In genomic region chr1:6200188-6200809, GRCh38 we compare ENCODE assay signal across 10 cellular contexts. TPM values are rescaled to one million over a fixed set of nuclear protein-coding genes. Genes with fewer than 3 reads are reported as not detected.
DNase-seq lines count a peak whose midpoint lies in the region; TF ChIP-seq lines count a peak whose summit lies in the region.
"Had no signal": no experiment of that assay in that cellular context is flagged by ENCODE, and none has a peak within 500 bp of the region (broad histone marks: within the 10 kb centered on the region; RNA-seq: fewer than 3 reads in every experiment).

No MANE protein-coding gene starts in this region.

- H3K9me3 ChIP-seq in DOHH2 (ENCODE audit: control insufficient read depth, insufficient read depth, low read length) (no peaks in the 10 kb centered on the region), OCI-LY7 (ENCODE audit: low read length) (no peaks in the 10 kb centered on the region), endocrine pancreas (ENCODE audit: control insufficient read depth, low read length) (no peaks in the 10 kb centered on the region), ovary (no peaks in the 10 kb centered on the region)

- TF ChIP-seq CTCF in DOHH2 (IDR thresholded peaks at IDR 0.05; ENCODE audit: low read depth, low read length, poor library complexity, severe bottlenecking): no peak
- no peak for TF ChIP-seq CTCF in OCI-LY7 (conservative IDR thresholded peaks at IDR 0.05; ENCODE audit: low read length)
- TF ChIP-seq CTCF in ovary (IDR thresholded peaks at IDR 0.05): no peak

- H3K4me2 ChIP-seq in DOHH2 (ENCODE audit: low read length) (peak overlapping the region; percentile 71), OCI-LY7 (ENCODE audit: low read length) (peak overlapping the region; percentile 72)

- H2AFZ ChIP-seq in OCI-LY7 (ENCODE audit: low read length): peak overlapping the region; percentile 95

- H3K36me3 ChIP-seq in DOHH2 (ENCODE audit: control insufficient read depth, low read length) (peaks cover 40% of the 10 kb centered on the region), OCI-LY7 (ENCODE audit: insufficient read depth, low read length) (peaks cover 39% of the 10 kb centered on the region), endocrine pancreas (ENCODE audit: control insufficient read depth, insufficient read depth, low read length) (no peaks in the 10 kb centered on the region), ovary (no peaks in the 10 kb centered on the region)

- H3K4me1 ChIP-seq in DOHH2 (ENCODE audit: control insufficient read depth, low read length) (peaks cover 34% of the 10 kb centered on the region), OCI-LY7 (ENCODE audit: insufficient read depth, low read length, poor library complexity, severe bottlenecking) (peaks cover 31% of the 10 kb centered on the region), endocrine pancreas (ENCODE audit: control insufficient read depth, insufficient read depth, low read length) (peaks cover 7% of the 10 kb centered on the region), ovary (ENCODE audit: insufficient read depth) (peaks cover 16% of the 10 kb centered on the region)

- peak overlapping the region; percentile 37 for H3K27ac ChIP-seq in DOHH2 (ENCODE audit: low read depth, low read length)
- H3K27ac ChIP-seq in OCI-LY7 (ENCODE audit: low read depth, low read length, poor library complexity, severe bottlenecking): peak overlapping the region; percentile 42
- peak overlapping the region in 1 of 2 donors; percentile 58 for H3K27ac ChIP-seq in ovary

- H3K9me2 ChIP-seq in DOHH2 (replicated peaks; ENCODE audit: control insufficient read depth, low read length) (no peaks in the 10 kb centered on the region), OCI-LY7 (ENCODE audit: insufficient read depth, low read length) (no peaks in the 10 kb centered on the region)

- in situ Hi-C loops in KBM-7 (cut with MboI; ENCODE audit: low pct_unique_long_range_greater_than_20kb, low sequenced_read_pairs): no loop called here

- POLR2A ChIA-PET in OCI-LY7 (lab: Charles Lee): interaction anchor here (1.1 to 1.3 kb wide), 2 partner anchors 35 to 38 kb away, joined by 5 to 7 read pairs; partner anchors contain the start of gene ICMT

- H4K20me1 ChIP-seq in DOHH2 (ENCODE audit: control insufficient read depth, insufficient read depth, low read depth, low read length) (peaks cover 14% of the 10 kb centered on the region; the same call in 1 of the 2 replicates), OCI-LY7 (ENCODE audit: insufficient read depth, low read length) (peaks cover 24% of the 10 kb centered on the region)

- BruUV-seq in OCI-LY7 (replicated peaks; lab: Mats Ljungman, UMichigan): no TSS peak

- TF ChIP-seq EP300 in ovary (IDR thresholded peaks at IDR 0.05): no peak

- no peak overlapping the region for H3K9ac ChIP-seq in endocrine pancreas (ENCODE audit: control insufficient read depth, insufficient read depth, low read length)

- H3F3A ChIP-seq in DOHH2 (ENCODE audit: control insufficient read depth, insufficient read depth): no peaks in the 10 kb centered on the region; the same call in 1 of the 2 replicates

- H3K27me3 ChIP-seq in DOHH2 (ENCODE audit: control insufficient read depth, low read length): no peaks in the 10 kb centered on the region
- H3K27me3 ChIP-seq in endocrine pancreas (ENCODE audit: control insufficient read depth, insufficient read depth, low read length): no peaks in the 10 kb centered on the region
- H3K27me3 ChIP-seq in ovary: no peaks in the 10 kb centered on the region

- TF ChIP-seq POLR2A in ovary (IDR thresholded peaks at IDR 0.05): no peak

- DNase-seq in OCI-LY7 (ENCODE audit: low spot score) (peak; percentile 21), ovary (no peak), glomerular visceral epithelial cell (ENCODE audit: extremely low spot score) (no peak), posterior vena cava (ENCODE audit: low spot score) (no peak), KBM-7 (no peak), NCI-H1436 treated with DMSO at 0.1 percent for 48 hours (lab: John Stamatoyannopoulos, UW) (no peak)

- peaks cover 51% of the 10 kb centered on the region for H3K79me2 ChIP-seq in DOHH2 (ENCODE audit: control insufficient read depth, low read length)
- peaks cover 50% of the 10 kb centered on the region for H3K79me2 ChIP-seq in OCI-LY7 (ENCODE audit: insufficient read depth, low read depth, low read length)

- CTCF ChIA-PET in OCI-LY7 (lab: Charles Lee; ENCODE audit: unreplicated experiment): interaction anchor here (0.6 kb wide), 1 partner anchor 23 kb away, joined by 3 read pairs; no protein-coding TSS in a partner anchor

- WGBS in ovary, 3 donors: 62 to 67% (median 62%) methylated on average over 10 of the region's 10 CpGs

- intact Hi-C loops in OCI-LY7 (cut with micrococcal nuclease; ENCODE audit: unreplicated experiment) (no loop called here), ovary (cut with DNase I) (loop anchor here in 1 of 4 donors (10.0 kb wide), 1 partner anchor 145 kb away; no protein-coding TSS in a partner anchor), posterior vena cava (cut with DNase I) (no loop called here)

- H3K4me3 ChIP-seq in DOHH2 (ENCODE audit: low read length): peak overlapping the region; percentile 82
- peak overlapping the region; percentile 93 for H3K4me3 ChIP-seq in OCI-LY7 (ENCODE audit: low read depth, low read length, poor library complexity, severe bottlenecking)
- H3K4me3 ChIP-seq in endocrine pancreas (ENCODE audit: control insufficient read depth, insufficient read depth, low read length): peak overlapping the region; percentile 29
- peak overlapping the region; percentile 71 for H3K4me3 ChIP-seq in ovary

RNA-seq across cellular contexts. Expression of gene RPL22, which starts 0.9 kb away (rescaled TPM):
- 249 and 330 TPM in 2 replicates for total RNA-seq in OCI-LY7 (2014; rRNA removed; shearing (Covaris generic))
- total RNA-seq in OCI-LY7 (2022) (589 and 605 TPM in 2 replicates), ovary (1,000 to 10,000 TPM in 1 of 7 donors, 100 to 1,000 TPM in 6; 379 to 1,097 (median 715) TPM), posterior vena cava (100 to 1,000 TPM; 275 to 296 TPM)
- polyA plus RNA-seq in ovary: 1,000 to 10,000 TPM in 1 of 2 donors, 100 to 1,000 TPM in 1; 619 to 2,062 TPM

RNA-seq across cellular contexts. Expression of gene RNF207, which starts 5.6 kb away (rescaled TPM):
- not detected in 2 replicates for total RNA-seq in OCI-LY7 (2014; rRNA removed; shearing (Covaris generic))
- total RNA-seq in OCI-LY7 (2022) (not detected in 2 replicates), ovary (10 to 100 TPM in 2 of 7 donors, 1 to 10 TPM in 5; 2.3 to 24.4 (median 7.8) TPM), posterior vena cava (1 to 10 TPM; 8.6 to 8.7 TPM)
- 1 to 10 TPM; 2.0 to 3.0 TPM for polyA plus RNA-seq in ovary

RNA-seq across cellular contexts. Expression of gene CHD5, which starts 20.2 kb away (rescaled TPM):
- total RNA-seq in OCI-LY7 (2014; rRNA removed; shearing (Covaris generic)): 0.19 and 0.93 TPM in 2 replicates
- total RNA-seq in OCI-LY7 (2022) (0.38 and 0.55 TPM in 2 replicates), ovary (under 1 TPM; under 0.01 to 0.54 (median 0.23) TPM), posterior vena cava (1 to 10 TPM; 1.4 to 2.4 TPM)
- under 1 TPM; 0.12 to 0.29 TPM for polyA plus RNA-seq in ovary
- total RNA-seq: myocyte had no signal

RNA-seq across cellular contexts. Expression of gene ICMT, which starts 35.5 kb away (rescaled TPM):
- 54.0 and 57.0 TPM in 2 replicates for total RNA-seq in OCI-LY7 (2014; rRNA removed; shearing (Covaris generic))
- total RNA-seq in OCI-LY7 (2022) (42.2 and 48.0 TPM in 2 replicates), ovary (10 to 100 TPM; 13.2 to 39.3 (median 29.9) TPM), posterior vena cava (10 to 100 TPM; 49.6 to 61.1 TPM)
- polyA plus RNA-seq in ovary: 10 to 100 TPM; 14.8 to 57.9 TPM

RNA-seq across cellular contexts. Expression of gene HES3, which starts 43.7 kb away (rescaled TPM):
- total RNA-seq in OCI-LY7 (2014; rRNA removed; shearing (Covaris generic)): not detected in 2 replicates
- not detected in 2 replicates for total RNA-seq in OCI-LY7 (2022)
- total RNA-seq in ovary: not detected
- polyA plus RNA-seq in ovary: not detected
- not detected for total RNA-seq in posterior vena cava
- total RNA-seq: HT-29, myocyte had no signal

Comparison
In these comparisons a context has a peak if more than half of its experiments do, and no peak if none do; other contexts are left out.
1. H3K4me3 ChIP-seq: peak in every context shown above with its lines; median percentile 93 in OCI-LY7; 82 in DOHH2; 71 in ovary; 29 in endocrine pancreas.